Comparison of ENCODE assay signal across 28 cellular contexts in the genomic region with DNA sequence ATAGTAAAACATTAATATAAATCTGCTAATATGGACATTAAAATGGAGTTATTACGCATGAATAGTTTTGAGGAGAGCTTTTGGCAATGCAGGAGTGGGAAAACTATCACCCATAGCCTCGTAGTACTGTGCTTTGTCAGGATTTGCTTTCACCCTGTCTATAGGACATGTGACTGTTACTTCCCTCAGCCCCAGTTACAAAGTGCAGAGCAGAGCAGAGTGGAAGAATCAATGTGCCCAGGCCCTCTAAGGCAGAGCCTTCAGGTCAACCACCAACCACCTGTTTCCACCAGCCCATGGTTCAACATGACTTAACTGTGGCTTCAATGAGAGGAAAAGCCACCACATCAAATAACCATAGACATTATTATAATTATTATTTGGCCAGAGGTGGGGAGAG.
"Had no signal": no experiment of that assay in that cellular context is flagged by ENCODE, and none has a peak within 500 bp of the region (broad histone marks: within the 10 kb centered on the region; RNA-seq: fewer than 3 reads in every experiment).

No MANE protein-coding gene starts in this region.

- H3K27me3 ChIP-seq: adrenal gland, body of pancreas, esophagus squamous epithelium, gastroesophageal sphincter had no signal

- H3K4me3 ChIP-seq: adrenal gland, body of pancreas, esophagus squamous epithelium, gastroesophageal sphincter had no signal

- H3K4me1 ChIP-seq: adrenal gland, body of pancreas, esophagus squamous epithelium, gastroesophageal sphincter had no signal

- H3K36me3 ChIP-seq: adrenal gland, esophagus squamous epithelium, gastroesophageal sphincter had no signal

- DNase-seq: activated CD4-positive, alpha-beta memory T cell treated with anti-CD3 and anti-CD28 coated beads for 36 hours; activated CD4-positive, alpha-beta T cell treated with anti-CD3 and anti-CD28 coated beads for 36 hours; activated CD4-positive, alpha-beta T cell treated with anti-CD3 and anti-CD28 coated beads, Interleukin-2, amount 10 ng/mL, durations not matched to agents 24 days and 14 days; activated CD4-positive, CD25-positive, alpha-beta regulatory T cell; activated CD4-positive, CD25-positive, alpha-beta regulatory T cell treated with anti-CD3 and anti-CD28 coated beads, Interleukin-2, amount 50 U/mL, for 72 hours; activated CD8-positive, alpha-beta memory T cell treated with anti-CD3 and anti-CD28 coated beads, Interleukin-2, amount 10 ng/mL, durations not matched to agents 7 days and 5 days; activated CD8-positive, alpha-beta memory T cell treated with anti-CD3 and anti-CD28 coated beads, Interleukin-2, amount 50 U/mL, for 4 hours; activated CD8-positive, alpha-beta T cell treated with anti-CD3 and anti-CD28 coated beads, Interleukin-2, amount 10 ng/mL, durations not matched to agents 7 days and 5 days; activated effector memory CD4-positive, alpha-beta T cell treated with anti-CD3 and anti-CD28 coated beads, Interleukin-2, amount 50 U/mL, for 16 hours; activated naive CD4-positive, alpha-beta T cell treated with anti-CD3 and anti-CD28 coated beads for 36 hours; activated naive CD8-positive, alpha-beta T cell treated with anti-CD3 and anti-CD28 coated beads for 36 hours; activated naive CD8-positive, alpha-beta T cell treated with anti-CD3 and anti-CD28 coated beads, Interleukin-2, amount 50 U/mL, for 24 hours; activated T-cell treated with anti-CD3 and anti-CD28 coated beads, Interleukin-2, amount 50 U/mL, for 1 hour; activated T-cell treated with anti-CD3 and anti-CD28 coated beads, Interleukin-2, amount 50 U/mL, for 48 hours; adrenal gland; amygdala; aorta; body of pancreas; caudate nucleus; effector CD8-positive, alpha-beta T cell; esophagus squamous epithelium; foreskin melanocyte; T-helper 2 cell had no signal

- H3K9me3 ChIP-seq: adrenal gland, body of pancreas, esophagus squamous epithelium, gastroesophageal sphincter had no signal

- H3K27ac ChIP-seq: adrenal gland, body of pancreas, epithelial cell of prostate, esophagus squamous epithelium, gastroesophageal sphincter had no signal

- ATAC-seq: activated CD4-positive, alpha-beta T cell treated with anti-CD3 and anti-CD28 coated beads for 36 hours; activated CD8-positive, alpha-beta memory T cell treated with anti-CD3 and anti-CD28 coated beads, Interleukin-2, amount 10 ng/mL, durations not matched to agents 7 days and 5 days; activated CD8-positive, alpha-beta T cell treated with anti-CD3 and anti-CD28 coated beads, Interleukin-2, amount 10 ng/mL, durations not matched to agents 7 days and 5 days; activated naive CD8-positive, alpha-beta T cell treated with anti-CD3 and anti-CD28 coated beads, Interleukin-2, amount 50 U/mL, for 24 hours; body of pancreas; gastroesophageal sphincter had no signal

- FAIRE-seq: colon, endometrium, endothelial cell of umbilical vein had no signal
